In genomic region chr3:140523600-140523999, GRCh38 we compare ENCODE assay signal across 19 cellular contexts.
"Had no signal": no experiment of that assay in that cellular context is flagged by ENCODE, and none has a peak within 500 bp of the region (broad histone marks: within the 10 kb centered on the region; RNA-seq: fewer than 3 reads in every experiment).

No MANE protein-coding gene starts in this region.

- H3K9me3 ChIP-seq: MG63 had no signal

- H3K27ac ChIP-seq: PC-9, Peyer's patch, SJCRH30 had no signal

- H3K4me3 ChIP-seq: MG63, PC-9, Peyer's patch, SJCRH30 had no signal

- H2AFZ ChIP-seq: PC-9 had no signal

- H3K36me3 ChIP-seq: MG63, Peyer's patch, SJCRH30 had no signal

- H3K27me3 ChIP-seq: Peyer's patch, SJCRH30 had no signal

- DNase-seq: KBM-7, MG63, NCI-H1092, NCI-H1105 treated with DMSO at 0.1 percent for 48 hours, NCI-H1417 treated with DMSO at 0.1 percent for 48 hours, NCI-H146, NCI-H1694 treated with DMSO at 0.1 percent for 48 hours, NCI-H1930, NCI-H2081, NCI-H2107, NCI-H446, NCI-H510A, NCI-H524 treated with DMSO at 0.1 percent for 48 hours, NCI-H69, NCI-H774, PC-9, Peyer's patch, SHP77 treated with DMSO at 0.1 percent for 48 hours had no signal

- H3K4me1 ChIP-seq: Peyer's patch had no signal

- H3K4me2 ChIP-seq: PC-9 had no signal
